ENCODE assay signal across 27 cellular contexts in the genomic region with DNA sequence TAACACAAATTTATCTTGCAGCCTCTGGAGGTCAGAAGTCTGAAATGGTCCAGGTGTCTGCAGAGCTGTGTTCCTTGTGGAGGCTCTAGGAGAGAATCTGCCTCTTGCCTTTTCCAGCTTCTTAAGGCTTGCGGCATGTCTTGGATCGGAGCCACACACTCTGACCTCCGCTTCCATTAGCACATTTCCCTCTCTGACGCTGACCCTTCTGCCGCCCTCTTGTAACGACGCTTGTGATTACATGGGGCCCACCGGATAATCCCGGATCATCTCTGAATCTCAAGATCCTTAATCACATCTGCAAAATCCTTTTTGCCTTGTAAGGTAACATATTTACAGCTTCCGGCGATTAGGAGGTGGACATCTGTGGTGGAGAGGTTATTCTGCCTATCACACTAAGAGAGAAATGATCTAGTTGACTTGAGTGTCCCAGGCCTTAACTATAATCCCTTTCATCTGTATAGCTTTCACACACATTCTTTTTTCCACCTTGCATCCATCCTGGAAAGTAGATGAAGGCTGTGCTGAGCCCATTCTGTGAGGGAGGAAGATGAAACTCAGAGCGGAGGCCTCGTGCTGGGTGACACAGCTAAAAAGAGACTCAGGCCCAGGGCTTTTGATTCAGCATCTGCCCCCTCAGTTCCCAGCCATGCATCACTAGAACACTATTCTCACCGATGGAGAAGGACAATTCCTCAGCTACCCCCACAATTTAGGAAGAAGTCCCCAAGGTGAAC. TPM values are rescaled to one million over a fixed set of nuclear protein-coding genes. Genes with fewer than 3 reads are reported as not detected.
"Had no signal": no experiment of that assay in that cellular context is flagged by ENCODE, and none has a peak within 500 bp of the region (broad histone marks: within the 10 kb centered on the region; RNA-seq: fewer than 3 reads in every experiment).

No MANE protein-coding gene starts in this region.

- H3K27me3 Mint-ChIP-seq: naive thymus-derived CD8-positive, alpha-beta T cell had no signal

- FAIRE-seq: endothelial cell of umbilical vein had no signal

- H3K4me1 Mint-ChIP-seq: immature natural killer cell had no signal

- DNase-seq: activated CD4-positive, alpha-beta T cell treated with anti-CD3 and anti-CD28 coated beads for 1 hour; activated CD4-positive, alpha-beta T cell treated with anti-CD3 and anti-CD28 coated beads, Interleukin-2, amount 50 U/mL, for 4 hours; activated effector memory CD4-positive, alpha-beta T cell treated with Interleukin-2 at 50 U/mL for 16 hours; activated T-cell treated with anti-CD3 and anti-CD28 coated beads, Interleukin-2, amount 50 U/mL, for 4 hours; amniotic stem cell; body of pancreas; caudate nucleus; effector CD4-positive, alpha-beta T cell; esophagus squamous epithelium; foreskin fibroblast; glutamatergic neuron; immature natural killer cell; left colon; naive thymus-derived CD8-positive, alpha-beta T cell; occipital lobe; SK-N-SH; T-helper 1 cell; T1000; thyroid gland had no signal

- H3K36me3 ChIP-seq: esophagus squamous epithelium, prostate gland, thyroid gland, vagina had no signal

- H3K9me3 Mint-ChIP-seq: activated naive CD4-positive, alpha-beta T cell treated with anti-CD3 and anti-CD28 coated beads, Interleukin-2, amount 50 U/mL, for 24 hours; activated T-cell treated with anti-CD3 and anti-CD28 coated beads, Interleukin-2, amount 50 U/mL, for 4 hours; immature natural killer cell; naive thymus-derived CD8-positive, alpha-beta T cell; stimulated activated effector memory CD8-positive, alpha-beta T cell treated with anti-CD3 and anti-CD28 coated beads, Interleukin-12 subunit alpha, Interleukin-12 subunit beta, amount 100 ng/mL, for 72 hours had no signal

- H3K9ac ChIP-seq: SK-N-SH had no signal

- H3K36me3 Mint-ChIP-seq: activated naive CD4-positive, alpha-beta T cell treated with anti-CD3 and anti-CD28 coated beads, Interleukin-2, amount 50 U/mL, for 24 hours; immature natural killer cell; naive thymus-derived CD8-positive, alpha-beta T cell; stimulated activated effector memory CD8-positive, alpha-beta T cell treated with anti-CD3 and anti-CD28 coated beads, Interleukin-12 subunit alpha, Interleukin-12 subunit beta, amount 100 ng/mL, for 72 hours had no signal

- H3K27ac Mint-ChIP-seq: activated naive CD4-positive, alpha-beta T cell treated with anti-CD3 and anti-CD28 coated beads, Interleukin-2, amount 50 U/mL, for 24 hours; immature natural killer cell; stimulated activated effector memory CD8-positive, alpha-beta T cell treated with anti-CD3 and anti-CD28 coated beads, Interleukin-12 subunit alpha, Interleukin-12 subunit beta, amount 100 ng/mL, for 72 hours had no signal

- H3K4me2 ChIP-seq: SK-N-SH had no signal

- H3K27me3 ChIP-seq: body of pancreas, esophagus squamous epithelium, thyroid gland, vagina had no signal

- H3K4me3 ChIP-seq: body of pancreas, coronary artery, esophagus squamous epithelium, prostate gland, thyroid gland, vagina had no signal

- H3K4me3 Mint-ChIP-seq: activated naive CD4-positive, alpha-beta T cell treated with anti-CD3 and anti-CD28 coated beads, Interleukin-2, amount 50 U/mL, for 24 hours; activated T-cell treated with anti-CD3 and anti-CD28 coated beads, Interleukin-2, amount 50 U/mL, for 4 hours; immature natural killer cell; naive thymus-derived CD8-positive, alpha-beta T cell; stimulated activated effector memory CD8-positive, alpha-beta T cell treated with anti-CD3 and anti-CD28 coated beads, Interleukin-12 subunit alpha, Interleukin-12 subunit beta, amount 100 ng/mL, for 72 hours had no signal

- H3K9me3 ChIP-seq: body of pancreas, esophagus squamous epithelium, prostate gland, SK-N-SH, thyroid gland, vagina had no signal

- H3K27ac ChIP-seq: body of pancreas, coronary artery, esophagus squamous epithelium, prostate gland, thyroid gland, vagina had no signal

- H3K4me1 ChIP-seq: body of pancreas, prostate gland, thyroid gland, vagina had no signal

RNA-seq across cellular contexts. Expression of gene MYCBPAP, which starts 6.2 kb away (rescaled TPM):
- total RNA-seq: vagina had no signal

RNA-seq across cellular contexts. Expression of gene EPN3, which starts 30.5 kb away (rescaled TPM):
- total RNA-seq: endothelial cell of umbilical vein; lung microvascular endothelial cell; mononuclear cell; naive thymus-derived CD8-positive, alpha-beta T cell had no signal
- polyA plus RNA-seq: endothelial cell of umbilical vein; immature natural killer cell; naive thymus-derived CD8-positive, alpha-beta T cell had no signal

RNA-seq across cellular contexts. Expression of gene CHAD, which starts 33.4 kb away (rescaled TPM):
- total RNA-seq: activated T-cell treated with anti-CD3 and anti-CD28 coated beads, Interleukin-2, amount 50 U/mL, for 4 hours; endothelial cell of umbilical vein; mononuclear cell; naive thymus-derived CD8-positive, alpha-beta T cell; occipital lobe; vagina had no signal
- polyA plus RNA-seq: endothelial cell of umbilical vein; immature natural killer cell; naive thymus-derived CD8-positive, alpha-beta T cell; SK-N-SH had no signal
